Comparison of ENCODE assay signal across 14 cellular contexts in the genomic region with DNA sequence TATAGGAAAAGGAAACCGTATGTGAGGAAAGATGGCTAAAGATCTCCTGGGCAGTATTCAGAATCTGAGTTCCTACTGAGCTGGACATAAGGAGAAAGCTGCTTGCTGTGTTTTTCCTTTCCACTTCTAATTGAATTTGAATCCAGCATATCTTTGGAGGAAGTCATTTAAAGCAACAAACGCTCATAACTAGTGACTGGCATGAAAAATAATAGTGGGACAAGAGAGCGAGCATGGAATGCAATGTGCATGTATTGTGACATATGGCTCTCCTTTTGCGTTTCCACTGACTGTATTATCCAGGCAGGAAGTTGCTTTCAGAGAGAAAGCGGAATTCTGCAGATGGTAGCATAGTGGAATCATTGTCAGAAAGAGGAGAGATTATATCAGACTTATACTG.
DNase-seq lines count a peak whose midpoint lies in the region; ATAC-seq and TF ChIP-seq lines count a peak whose summit lies in the region.
"Had no signal": no experiment of that assay in that cellular context is flagged by ENCODE, and none has a peak within 500 bp of the region (broad histone marks: within the 10 kb centered on the region; RNA-seq: fewer than 3 reads in every experiment).

No MANE protein-coding gene starts in this region.

- H3K4me3 ChIP-seq in GM23338, result no peak overlapping the region
- no peak overlapping the region for H3K4me3 ChIP-seq in neural cell (ENCODE audit: low read length)

- no peaks in the 10 kb centered on the region for H3K79me2 ChIP-seq in GM23338 (replicated peaks; ENCODE audit: insufficient read depth)
- no peaks in the 10 kb centered on the region for H3K79me2 ChIP-seq in neural cell (replicated peaks; ENCODE audit: insufficient read depth, low read length)

- H3K27ac Mint-ChIP-seq in GM23338 (no peak overlapping the region), brain (peak overlapping the region in 4 of 5 experiments; percentile 4 to 88 (median 18))
- H3K27ac Mint-ChIP-seq: CD14-positive monocyte; CD8-positive, alpha-beta T cell had no signal

- H3K27ac ChIP-seq in GM23338 (ENCODE audit: low read depth) (no peak overlapping the region), neural cell (ENCODE audit: low read length) (no peak overlapping the region)

- no peak overlapping the region for H3K9ac ChIP-seq in neural cell (ENCODE audit: low read length)

- no peaks in the 10 kb centered on the region for H4K20me1 ChIP-seq in GM23338 (replicated peaks; ENCODE audit: insufficient read depth)
- H4K20me1 ChIP-seq in neural cell (ENCODE audit: insufficient read depth), result no peaks in the 10 kb centered on the region

- H3K36me3 ChIP-seq in GM23338 (ENCODE audit: insufficient read depth), result no peaks in the 10 kb centered on the region
- no peaks in the 10 kb centered on the region for H3K36me3 ChIP-seq in neural cell (ENCODE audit: insufficient read depth, low read length)

- no peak overlapping the region for H3K4me2 ChIP-seq in GM23338
- H3K4me2 ChIP-seq in neural cell (ENCODE audit: low read length), result no peak overlapping the region

- no peak for TF ChIP-seq EP300 in neural cell (conservative IDR thresholded peaks at IDR 0.05; ENCODE audit: poor library complexity, severe bottlenecking)

- peaks cover 3% of the 10 kb centered on the region for H3K27me3 Mint-ChIP-seq in GM23338 (ENCODE audit: insufficient read depth, low read depth, poor library complexity)
- no peaks in the 10 kb centered on the region for H3K27me3 Mint-ChIP-seq in brain

- H3K9me3 Mint-ChIP-seq in GM23338, result no peaks in the 10 kb centered on the region
- peaks cover 0 to 4% (median 0%) of the 10 kb centered on the region in 5 experiments for H3K9me3 Mint-ChIP-seq in brain
- H3K9me3 Mint-ChIP-seq: CD8-positive, alpha-beta T cell had no signal

- H3K4me1 Mint-ChIP-seq in GM23338, result peaks cover 9% of the 10 kb centered on the region
- peaks cover 11% of the 10 kb centered on the region for H3K4me1 Mint-ChIP-seq in brain
- H3K4me1 Mint-ChIP-seq: CD14-positive monocyte had no signal

- no peak overlapping the region for H3K4me3 Mint-ChIP-seq in GM23338
- H3K4me3 Mint-ChIP-seq in brain, result no peak overlapping the region
- H3K4me3 Mint-ChIP-seq: CD14-positive monocyte; CD8-positive, alpha-beta T cell had no signal

- TF ChIP-seq CTCF in GM23338 (conservative IDR thresholded peaks at IDR 0.05; ENCODE audit: low read depth in 2 of 2), result no peak
- TF ChIP-seq CTCF in brain (conservative IDR thresholded peaks at IDR 0.05), result no peak
- TF ChIP-seq CTCF in neural cell (IDR thresholded peaks at IDR 0.05; ENCODE audit: poor library complexity, severe bottlenecking), result no peak

- H3K36me3 Mint-ChIP-seq in GM23338 (ENCODE audit: low read depth), result no peaks in the 10 kb centered on the region
- H3K36me3 Mint-ChIP-seq in brain, result no peaks in the 10 kb centered on the region
- H3K36me3 Mint-ChIP-seq: CD14-positive monocyte; CD8-positive, alpha-beta T cell had no signal

- H3K9me3 ChIP-seq in neural cell (ENCODE audit: low read length), result no peaks in the 10 kb centered on the region

- peaks cover 6% of the 10 kb centered on the region; the same call in 1 of the 2 replicates for H3K4me1 ChIP-seq in GM23338 (ENCODE audit: insufficient read depth)

- H2AFZ ChIP-seq in GM23338 (peak overlapping the region; percentile 74; the same call in 1 of the 2 replicates), neural cell (ENCODE audit: low read depth, low read length) (no peak overlapping the region)

- H3K27me3 ChIP-seq in GM23338 (ENCODE audit: insufficient read depth), result no peaks in the 10 kb centered on the region
- H3K27me3 ChIP-seq in neural cell (ENCODE audit: insufficient read depth, low read depth, low read length), result no peaks in the 10 kb centered on the region

- TF ChIP-seq RAD21 in neural cell (conservative IDR thresholded peaks at IDR 0.05), result no peak

- H3K9me2 ChIP-seq in GM23338 (ENCODE audit: insufficient read depth), result peaks cover 5% of the 10 kb centered on the region; the same call in 1 of the 2 replicates
- H3K9me2 ChIP-seq in neural cell (ENCODE audit: insufficient read depth, low read length), result no peaks in the 10 kb centered on the region

- H3F3A ChIP-seq in GM23338 (replicated peaks; ENCODE audit: low read depth), result no peaks in the 10 kb centered on the region
- H3F3A ChIP-seq in neural cell (ENCODE audit: insufficient read depth, low read length, poor library complexity, severe bottlenecking), result no peaks in the 10 kb centered on the region

- ATAC-seq in GM23338, result no peak
- ATAC-seq in GM21723 (IDR thresholded peaks at IDR 0.05; ENCODE audit: unreplicated experiment), result no peak
- ATAC-seq: CD8-positive, alpha-beta T cell had no signal

- peak; percentile 9 for DNase-seq in Ammon's horn (ENCODE audit: low spot score)
- DNase-seq in GM23338 (ENCODE audit: low spot score), result no peak
- DNase-seq in stimulated activated CD4-positive, alpha-beta T cell treated with anti-CD3 and anti-CD28 coated beads, Interleukin-15, amount 100 ng/mL, for 24 hours, result no peak
- no peak for DNase-seq in SKM-1 (lab: John Stamatoyannopoulos, UW; ENCODE audit: unreplicated experiment)
- DNase-seq in GOT3 (lab: John Stamatoyannopoulos, UW), result no peak
- DNase-seq: ACHN; CD8-positive, alpha-beta T cell; COR-L47; DND-41; H7 had no signal

TF ChIP-seq in GM23338, 12 proteins besides CTCF, POLR2A, EP300 and RAD21 (continues in another document):
- TF ChIP-seq ZNF331 (CRISPR knock-in tag; IDR thresholded peaks at IDR 0.05; ENCODE audit: low read depth) (no peak), NANOG (IDR thresholded peaks at IDR 0.05; ENCODE audit: borderline replicate concordance) (no peak), ZNF114 (CRISPR knock-in tag; IDR thresholded peaks at IDR 0.05) (no peak), EZH2phosphoT487 (IDR thresholded peaks at IDR 0.05; ENCODE audit: unreplicated experiment) (no peak), JUNB (IDR thresholded peaks at IDR 0.05; ENCODE audit: unreplicated experiment) (no peak)
- TF ChIP-seq, protein P1, sequence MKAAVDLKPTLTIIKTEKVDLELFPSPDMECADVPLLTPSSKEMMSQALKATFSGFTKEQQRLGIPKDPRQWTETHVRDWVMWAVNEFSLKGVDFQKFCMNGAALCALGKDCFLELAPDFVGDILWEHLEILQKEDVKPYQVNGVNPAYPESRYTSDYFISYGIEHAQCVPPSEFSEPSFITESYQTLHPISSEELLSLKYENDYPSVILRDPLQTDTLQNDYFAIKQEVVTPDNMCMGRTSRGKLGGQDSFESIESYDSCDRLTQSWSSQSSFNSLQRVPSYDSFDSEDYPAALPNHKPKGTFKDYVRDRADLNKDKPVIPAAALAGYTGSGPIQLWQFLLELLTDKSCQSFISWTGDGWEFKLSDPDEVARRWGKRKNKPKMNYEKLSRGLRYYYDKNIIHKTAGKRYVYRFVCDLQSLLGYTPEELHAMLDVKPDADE (IDR thresholded peaks at IDR 0.05), result no peak

TF ChIP-seq in neural cell, 6 proteins besides CTCF, POLR2A, EP300 and RAD21:
- no peak for TF ChIP-seq EZH2 (IDR thresholded peaks at IDR 0.05; ENCODE audit: borderline replicate concordance, insufficient read depth, low read length, poor library complexity, severe bottlenecking)
- TF ChIP-seq TAF1 (IDR thresholded peaks at IDR 0.05; ENCODE audit: low read depth), result no peak
- no peak for TF ChIP-seq SMC3 (conservative IDR thresholded peaks at IDR 0.05; ENCODE audit: poor library complexity)
- TF ChIP-seq, protein P2, sequence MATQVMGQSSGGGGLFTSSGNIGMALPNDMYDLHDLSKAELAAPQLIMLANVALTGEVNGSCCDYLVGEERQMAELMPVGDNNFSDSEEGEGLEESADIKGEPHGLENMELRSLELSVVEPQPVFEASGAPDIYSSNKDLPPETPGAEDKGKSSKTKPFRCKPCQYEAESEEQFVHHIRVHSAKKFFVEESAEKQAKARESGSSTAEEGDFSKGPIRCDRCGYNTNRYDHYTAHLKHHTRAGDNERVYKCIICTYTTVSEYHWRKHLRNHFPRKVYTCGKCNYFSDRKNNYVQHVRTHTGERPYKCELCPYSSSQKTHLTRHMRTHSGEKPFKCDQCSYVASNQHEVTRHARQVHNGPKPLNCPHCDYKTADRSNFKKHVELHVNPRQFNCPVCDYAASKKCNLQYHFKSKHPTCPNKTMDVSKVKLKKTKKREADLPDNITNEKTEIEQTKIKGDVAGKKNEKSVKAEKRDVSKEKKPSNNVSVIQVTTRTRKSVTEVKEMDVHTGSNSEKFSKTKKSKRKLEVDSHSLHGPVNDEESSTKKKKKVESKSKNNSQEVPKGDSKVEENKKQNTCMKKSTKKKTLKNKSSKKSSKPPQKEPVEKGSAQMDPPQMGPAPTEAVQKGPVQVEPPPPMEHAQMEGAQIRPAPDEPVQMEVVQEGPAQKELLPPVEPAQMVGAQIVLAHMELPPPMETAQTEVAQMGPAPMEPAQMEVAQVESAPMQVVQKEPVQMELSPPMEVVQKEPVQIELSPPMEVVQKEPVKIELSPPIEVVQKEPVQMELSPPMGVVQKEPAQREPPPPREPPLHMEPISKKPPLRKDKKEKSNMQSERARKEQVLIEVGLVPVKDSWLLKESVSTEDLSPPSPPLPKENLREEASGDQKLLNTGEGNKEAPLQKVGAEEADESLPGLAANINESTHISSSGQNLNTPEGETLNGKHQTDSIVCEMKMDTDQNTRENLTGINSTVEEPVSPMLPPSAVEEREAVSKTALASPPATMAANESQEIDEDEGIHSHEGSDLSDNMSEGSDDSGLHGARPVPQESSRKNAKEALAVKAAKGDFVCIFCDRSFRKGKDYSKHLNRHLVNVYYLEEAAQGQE (IDR thresholded peaks at IDR 0.05; ENCODE audit: borderline replicate concordance), result peak; percentile 57
